8 cellular contexts compared by ENCODE assay signal in genomic region chr10:69179743-69180524, GRCh38. TPM values are rescaled to one million over a fixed set of nuclear protein-coding genes. Genes with fewer than 3 reads are reported as not detected.
DNase-seq lines count a peak whose midpoint lies in the region; ATAC-seq and TF ChIP-seq lines count a peak whose summit lies in the region.

TSS of gene SUPV3L1 (plus strand) at chr10:69180234. CDS start at chr10:69180292, 58 bp downstream.

- peaks cover 43% of the 10 kb centered on the region for H3K4me1 Mint-ChIP-seq in activated naive CD8-positive, alpha-beta T cell treated with anti-CD3 and anti-CD28 coated beads, Interleukin-2, amount 50 U/mL, for 24 hours

- peak within 1 kb of the TSS; percentile 89 for H3K4me3 Mint-ChIP-seq in activated naive CD8-positive, alpha-beta T cell treated with anti-CD3 and anti-CD28 coated beads, Interleukin-2, amount 50 U/mL, for 24 hours

- H3K4me1 ChIP-seq in ovary (ENCODE audit: insufficient read depth) = peaks cover 3% of the 10 kb centered on the region
- peaks cover 12 to 17% of the 10 kb centered on the region in 2 donors for H3K4me1 ChIP-seq in thyroid gland

- no peak for TF ChIP-seq EP300 in ovary (IDR thresholded peaks at IDR 0.05)

- peak; percentile 38 for TF ChIP-seq POLR2A in GM10847 (IDR thresholded peaks at IDR 0.05; ENCODE audit: extremely low read depth, insufficient read length)
- TF ChIP-seq POLR2A in ovary (IDR thresholded peaks at IDR 0.05) = peak; percentile 59
- TF ChIP-seq POLR2A in thyroid gland (IDR thresholded peaks at IDR 0.05) = peak in 1 of 2 donors; percentile 50

- intact Hi-C loops in Right ventricle myocardium inferior (cut with DNase I) (loop anchor here (10.0 kb wide), 1 partner anchor 655 kb away; the partner anchor contains the start of gene SLC25A16), ovary (cut with DNase I) (loop anchor here in 1 of 4 donors (2.0 kb wide), 1 partner anchor 57 kb away; no protein-coding TSS in a partner anchor), thyroid gland (cut with DNase I) (loop anchor here (10.0 kb wide), 1 partner anchor 55 kb away; the partner anchor contains the start of gene VPS26A)

- no peaks in the 10 kb centered on the region for H3K9me3 Mint-ChIP-seq in activated naive CD8-positive, alpha-beta T cell treated with anti-CD3 and anti-CD28 coated beads, Interleukin-2, amount 50 U/mL, for 24 hours

- no peaks in the 10 kb centered on the region for H3K36me3 ChIP-seq in ovary
- no peaks in the 10 kb centered on the region for H3K36me3 ChIP-seq in thyroid gland

- peak within 1 kb of the TSS; percentile 71 for H3K4me3 ChIP-seq in ovary
- H3K4me3 ChIP-seq in thyroid gland (replicated peaks in 1 of 3) = peak within 1 kb of the TSS; percentile 78 to 97 (median 92)

- peaks cover 8% of the 10 kb centered on the region for H3K36me3 Mint-ChIP-seq in activated naive CD8-positive, alpha-beta T cell treated with anti-CD3 and anti-CD28 coated beads, Interleukin-2, amount 50 U/mL, for 24 hours (ENCODE audit: low read depth)

- H3K27ac ChIP-seq in ovary = peak within 1 kb of the TSS; percentile 62 to 96
- H3K27ac ChIP-seq in thyroid gland = peak within 1 kb of the TSS; percentile 89 to 99 (median 91)

- peak in 2 of 3 donors; percentile 30 to 32 for TF ChIP-seq CTCF in ovary (IDR thresholded peaks at IDR 0.05)
- TF ChIP-seq CTCF in thyroid gland (IDR thresholded peaks at IDR 0.05) = peak in 1 of 6 experiments; percentile 33

- H3K27ac Mint-ChIP-seq in activated naive CD8-positive, alpha-beta T cell treated with anti-CD3 and anti-CD28 coated beads, Interleukin-2, amount 50 U/mL, for 24 hours = peak within 1 kb of the TSS; percentile 100

- ATAC-seq in HG02642 (IDR thresholded peaks at IDR 0.05; ENCODE audit: poor library complexity, unreplicated experiment) (peak; percentile 87), Right ventricle myocardium inferior (peak; percentile 97)
- ATAC-seq in activated naive CD8-positive, alpha-beta T cell treated with anti-CD3 and anti-CD28 coated beads, Interleukin-2, amount 50 U/mL, for 24 hours = peak; percentile 84

- no peaks in the 10 kb centered on the region for H3K27me3 ChIP-seq in ovary
- H3K27me3 ChIP-seq in thyroid gland = no peaks in the 10 kb centered on the region

- 0 to 1% (median 0%) methylated on average over 41 to 44 of the region's 44 CpGs for WGBS in ovary, 3 donors
- 0 to 1% methylated on average over 38 to 40 of the region's 44 CpGs for WGBS in thyroid gland, 2 donors

- H3K27me3 Mint-ChIP-seq in activated naive CD8-positive, alpha-beta T cell treated with anti-CD3 and anti-CD28 coated beads, Interleukin-2, amount 50 U/mL, for 24 hours = peaks cover 3% of the 10 kb centered on the region

- no peaks in the 10 kb centered on the region for H3K9me3 ChIP-seq in ovary
- no peaks in the 10 kb centered on the region for H3K9me3 ChIP-seq in thyroid gland

- DNase-seq in NCI-H128 (lab: John Stamatoyannopoulos, UW; ENCODE audit: unreplicated experiment) (peak; percentile 76), SW480 (ENCODE audit: low spot score) (peak; percentile 98), Right ventricle myocardium inferior (ENCODE audit: missing footprints) (peak; percentile 96), ovary (peak; percentile 91 to 93 (median 91)), thyroid gland (peak; percentile 94)
- DNase-seq in activated naive CD8-positive, alpha-beta T cell treated with anti-CD3 and anti-CD28 coated beads, Interleukin-2, amount 50 U/mL, for 24 hours = peak; percentile 91

RNA-seq across cellular contexts. Expression of gene SUPV3L1, which starts in this region (rescaled TPM):
- total RNA-seq in Right ventricle myocardium inferior (40.1 TPM), ovary (10 to 100 TPM; 21.7 to 39.8 (median 28.4) TPM), thyroid gland (10 to 100 TPM; 25.1 to 31.6 (median 27.8) TPM)
- polyA plus RNA-seq in ovary = 10 to 100 TPM; 23.6 to 35.0 TPM

Comparison
In these comparisons a context has a peak if more than half of its experiments do, and no peak if none do; other contexts are left out.
1. Peak in every context shown above with its lines: DNase-seq, ATAC-seq, H3K4me3 ChIP-seq and H3K27ac ChIP-seq.